In genomic region chr3:31536417-31536991, GRCh38 we compare ENCODE assay signal across 10 cellular contexts. TPM values are rescaled to one million over a fixed set of nuclear protein-coding genes. Genes with fewer than 3 reads are reported as not detected.
DNase-seq lines count a peak whose midpoint lies in the region; ATAC-seq, FAIRE-seq and TF ChIP-seq lines count a peak whose summit lies in the region.
"Had no signal": no experiment of that assay in that cellular context is flagged by ENCODE, and none has a peak within 500 bp of the region (broad histone marks: within the 10 kb centered on the region; RNA-seq: fewer than 3 reads in every experiment).

No MANE protein-coding gene starts in this region.

- H2AFZ ChIP-seq in GM23248, result no peak overlapping the region

- no peak for TF ChIP-seq RAD21 in A549 (conservative IDR thresholded peaks at IDR 0.05 in 1 of 2, IDR thresholded peaks at IDR 0.05 in 1 of 2)

- H3K4me3 ChIP-seq in A549 (no peak overlapping the region), GM23248 (peak overlapping the region; percentile 10; the same call in 1 of the 2 replicates)

- FAIRE-seq in A549 (lab: Jason Lieb, UNC), result no peak

- POLR2A ChIA-PET in A549 (lab: Yijun Ruan, JAX), result no interaction called here
- POLR2A ChIA-PET in activated CD4-positive, alpha-beta memory T cell treated with anti-CD3 and anti-CD28 coated beads, Interleukin-2, amount 10 ng/mL, durations not matched to agents 7 days and 5 days (lab: Charles Lee), result interaction anchor here (0.5 to 2.4 kb wide), 9 partner anchors 9 to 595 kb away, joined by 3 to 12 read pairs (median 3); no protein-coding TSS in a partner anchor

- in situ Hi-C loops in GM23248 (cut with MboI), result no loop called here

- H3K9me3 ChIP-seq in A549 (no peaks in the 10 kb centered on the region), GM23248 (ENCODE audit: low read depth) (no peaks in the 10 kb centered on the region)

- no peaks in the 10 kb centered on the region for H3K9me2 ChIP-seq in GM23248 (ENCODE audit: insufficient read depth)

- 29% methylated on average over 3 of the region's 3 CpGs for WGBS in A549 (ENCODE audit: missing lambda C conversion rate)
- WGBS in GM23248 (ENCODE audit: low coverage in 1 of 2, low lambda C conversion rate in 2 of 2, missing lambda C conversion rate in 2 of 2), 2 experiments, result 43 to 44% methylated on average over 3 of the region's 3 CpGs

- no peaks in the 10 kb centered on the region for H3K27me3 Mint-ChIP-seq in activated CD4-positive, alpha-beta memory T cell treated with anti-CD3 and anti-CD28 coated beads, Interleukin-2, amount 10 ng/mL, durations not matched to agents 7 days and 5 days
- H3K27me3 Mint-ChIP-seq in immature natural killer cell (ENCODE audit: low read depth in 3 of 3), result peaks cover 11 to 18% (median 17%) of the 10 kb centered on the region in 3 donors

- H3F3A ChIP-seq in GM23248 (ENCODE audit: insufficient read depth), result peaks cover 12% of the 10 kb centered on the region

- TF ChIP-seq EP300 in A549 (IDR thresholded peaks at IDR 0.05), result no peak

- no peaks in the 10 kb centered on the region for H4K20me1 ChIP-seq in GM23248 (ENCODE audit: insufficient read depth)

- H3K27ac ChIP-seq in A549 (no peak overlapping the region), GM23248 (no peak overlapping the region)

- CTCF ChIA-PET in A549 (lab: Yijun Ruan, JAX), result interaction anchor here (1.2 to 2.3 kb wide), 2 partner anchors 9 to 14 kb away, joined by 3 to 7 read pairs; no protein-coding TSS in a partner anchor
- CTCF ChIA-PET in activated CD4-positive, alpha-beta memory T cell treated with anti-CD3 and anti-CD28 coated beads, Interleukin-2, amount 10 ng/mL, durations not matched to agents 7 days and 5 days (lab: Charles Lee), result interaction anchor here (0.6 to 0.9 kb wide), 2 partner anchors 28 to 226 kb away, joined by 3 read pairs; no protein-coding TSS in a partner anchor

- H3K36me3 ChIP-seq in GM23248 (ENCODE audit: low read depth), result no peaks in the 10 kb centered on the region

- H3K27me3 ChIP-seq in GM23248 (replicated peaks; ENCODE audit: insufficient read depth), result no peaks in the 10 kb centered on the region

- no peak for TF ChIP-seq POLR2A in A549 (IDR thresholded peaks at IDR 0.05; ENCODE audit: low read length)

- H3K4me1 Mint-ChIP-seq in activated CD4-positive, alpha-beta memory T cell treated with anti-CD3 and anti-CD28 coated beads, Interleukin-2, amount 10 ng/mL, durations not matched to agents 7 days and 5 days, result peaks cover 50% of the 10 kb centered on the region
- peaks cover 68 to 81% of the 10 kb centered on the region in 2 donors for H3K4me1 Mint-ChIP-seq in immature natural killer cell

- H3K79me2 ChIP-seq in GM23248 (ENCODE audit: insufficient read depth), result peaks cover 85% of the 10 kb centered on the region

- peaks cover 60% of the 10 kb centered on the region for H3K36me3 Mint-ChIP-seq in activated CD4-positive, alpha-beta memory T cell treated with anti-CD3 and anti-CD28 coated beads, Interleukin-2, amount 10 ng/mL, durations not matched to agents 7 days and 5 days (ENCODE audit: low read depth)
- H3K36me3 Mint-ChIP-seq in immature natural killer cell, result no peaks in the 10 kb centered on the region

- H3K27ac Mint-ChIP-seq in activated CD4-positive, alpha-beta memory T cell treated with anti-CD3 and anti-CD28 coated beads, Interleukin-2, amount 10 ng/mL, durations not matched to agents 7 days and 5 days, result peak overlapping the region; percentile 38
- H3K27ac Mint-ChIP-seq in immature natural killer cell, result peak overlapping the region; percentile 7 to 79 (median 68)

- no peak overlapping the region for H3K9ac ChIP-seq in GM23248

- H3K4me1 ChIP-seq in A549 (peaks cover 54% of the 10 kb centered on the region), GM23248 (ENCODE audit: insufficient read depth) (peaks cover 43% of the 10 kb centered on the region)

- ATAC-seq in A549 (no peak), HG02840 (IDR thresholded peaks at IDR 0.05; ENCODE audit: low FRiP score, unreplicated experiment) (no peak)

- peak overlapping the region; percentile 77 for H3K4me2 ChIP-seq in A549
- H3K4me2 ChIP-seq in GM23248 (ENCODE audit: unreplicated experiment), result peak overlapping the region; percentile 10

- DNase-seq in A549 (ENCODE audit: low read depth in 1 of 2, low spot score in 1 of 2) (no peak), GM23248 (peak; percentile 29), immature natural killer cell (no peak), NCI-H774 (lab: John Stamatoyannopoulos, UW) (no peak), DMS53 (lab: John Stamatoyannopoulos, UW) (no peak), HCEC 1CT (no peak)
- DNase-seq in activated CD4-positive, alpha-beta memory T cell treated with anti-CD3 and anti-CD28 coated beads, Interleukin-2, amount 10 ng/mL, durations not matched to agents 7 days and 5 days, result no peak
- DNase-seq: NCI-H1436 treated with DMSO at 0.1 percent for 48 hours, RPMI8226 had no signal

- peak overlapping the region; percentile 58 for H3K4me3 Mint-ChIP-seq in activated CD4-positive, alpha-beta memory T cell treated with anti-CD3 and anti-CD28 coated beads, Interleukin-2, amount 10 ng/mL, durations not matched to agents 7 days and 5 days
- peak overlapping the region; percentile 66 to 99 (median 97) for H3K4me3 Mint-ChIP-seq in immature natural killer cell

- TF ChIP-seq CTCF in A549 (IDR thresholded peaks at IDR 0.05), result no peak

- H3K9me3 Mint-ChIP-seq in activated CD4-positive, alpha-beta memory T cell treated with anti-CD3 and anti-CD28 coated beads, Interleukin-2, amount 10 ng/mL, durations not matched to agents 7 days and 5 days, result no peaks in the 10 kb centered on the region
- H3K9me3 Mint-ChIP-seq in immature natural killer cell, result no peaks in the 10 kb centered on the region

TF ChIP-seq in A549, 52 proteins besides CTCF, POLR2A, EP300 and RAD21 (continues in another document):
- no peak for TF ChIP-seq ESRRA (IDR thresholded peaks at IDR 0.05; ENCODE audit: borderline replicate concordance, low read length)
- no peak for TF ChIP-seq TP53 (CRISPR knock-in tag; IDR thresholded peaks at IDR 0.05)
- TF ChIP-seq RNF2 (IDR thresholded peaks at IDR 0.05; ENCODE audit: borderline replicate concordance, low read depth), result no peak
- no peak for TF ChIP-seq GATA3 (IDR thresholded peaks at IDR 0.05; ENCODE audit: borderline replicate concordance)
- TF ChIP-seq MYC (IDR thresholded peaks at IDR 0.05; ENCODE audit: borderline replicate concordance, low read length), result no peak
- no peak for TF ChIP-seq JUNB (IDR thresholded peaks at IDR 0.05)
- TF ChIP-seq EHMT2 (IDR thresholded peaks at IDR 0.05; ENCODE audit: low read depth), result no peak
- no peak for TF ChIP-seq BCL3 (IDR thresholded peaks at IDR 0.05)
- TF ChIP-seq FOSL2 (IDR thresholded peaks at IDR 0.05), result no peak
- no peak for TF ChIP-seq FOSL2 (CRISPR knock-in tag; IDR thresholded peaks at IDR 0.05)
- TF ChIP-seq FOXS1 (CRISPR knock-in tag; IDR thresholded peaks at IDR 0.05), result no peak
- no peak for TF ChIP-seq TFCP2L1 (CRISPR knock-in tag; IDR thresholded peaks at IDR 0.05)
- TF ChIP-seq ATOH8 (CRISPR knock-in tag; IDR thresholded peaks at IDR 0.05; ENCODE audit: low read depth), result no peak
- TF ChIP-seq, protein P1, sequence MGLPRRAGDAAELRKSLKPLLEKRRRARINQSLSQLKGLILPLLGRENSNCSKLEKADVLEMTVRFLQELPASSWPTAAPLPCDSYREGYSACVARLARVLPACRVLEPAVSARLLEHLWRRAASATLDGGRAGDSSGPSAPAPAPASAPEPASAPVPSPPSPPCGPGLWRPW (IDR thresholded peaks at IDR 0.05), result no peak
- TF ChIP-seq ZSCAN20 (CRISPR knock-in tag; IDR thresholded peaks at IDR 0.05), result no peak
- no peak for TF ChIP-seq JUN (IDR thresholded peaks at IDR 0.05)
- TF ChIP-seq NPAS2 (CRISPR knock-in tag; IDR thresholded peaks at IDR 0.05; ENCODE audit: borderline replicate concordance), result no peak

RNA-seq across cellular contexts. Expression of gene STT3B, which starts 3.8 kb away (rescaled TPM):
- polyA plus RNA-seq in A549 (2011; rRNA removed) (161 and 171 TPM in 2 replicates), A549 (2017; fragmentation: RNase III; extraction: RNeasy Plus Mini Kit Qiagen cat#74134 plus additional on column Dnase treatment) (88.9 to 92.9 TPM (median 92.1 TPM) in 3 replicates), GM23248 (2016; fragmentation: Nextera tagmentation; extraction: Ambion mirVana) (80.7 and 81.5 TPM in 2 replicates), immature natural killer cell (100 to 1,000 TPM in 2 of 3 donors, 10 to 100 TPM in 1; 66.3 to 132 (median 105) TPM)
- 25.0 and 32.4 TPM in 2 replicates for polyA plus RNA-seq in A549 (2012; cell fraction: cytosol; rRNA removed)
- polyA plus RNA-seq in A549 (2012; cell fraction: nucleus; rRNA removed), result 30.8 and 36.9 TPM in 2 replicates
- polyA minus RNA-seq in A549 (2011; rRNA and poly(A)+ RNA removed), result 78.6 and 86.5 TPM in 2 replicates
- 174 and 234 TPM in 2 replicates for total RNA-seq in GM23248 (2014; rRNA removed; shearing (Covaris generic))
- total RNA-seq in activated CD4-positive, alpha-beta memory T cell treated with anti-CD3 and anti-CD28 coated beads, Interleukin-2, amount 10 ng/mL, durations not matched to agents 7 days and 5 days, result 100 to 1,000 TPM; 199 to 201 TPM
